In genomic region chr5:10682429-10682746, GRCh38 we compare ENCODE assay signal across 21 cellular contexts.
DNase-seq lines count a peak whose midpoint lies in the region; ATAC-seq and TF ChIP-seq lines count a peak whose summit lies in the region.
"Had no signal": no experiment of that assay in that cellular context is flagged by ENCODE, and none has a peak within 500 bp of the region (broad histone marks: within the 10 kb centered on the region; RNA-seq: fewer than 3 reads in every experiment).

No MANE protein-coding gene starts in this region.

- BruUV-seq in MCF 10A (replicated peaks; lab: Mats Ljungman, UMichigan) (no TSS peak), mammary epithelial cell (replicated peaks; lab: Mats Ljungman, UMichigan) (no TSS peak)

- intact Hi-C loops in MCF 10A (cut with micrococcal nuclease): no loop called here
- intact Hi-C loops in mammary epithelial cell (cut with micrococcal nuclease): no loop called here

- peaks cover 23% of the 10 kb centered on the region for H3K36me3 Mint-ChIP-seq in MCF 10A (ENCODE audit: insufficient read depth, unreplicated experiment)
- peaks cover 29% of the 10 kb centered on the region for H3K36me3 Mint-ChIP-seq in effector memory CD8-positive, alpha-beta T cell (ENCODE audit: insufficient read depth)
- H3K36me3 Mint-ChIP-seq in osteocyte (ENCODE audit: unreplicated experiment): peaks cover 51% of the 10 kb centered on the region
- peaks cover 34% of the 10 kb centered on the region for H3K36me3 Mint-ChIP-seq in neural progenitor cell

- H4K20me1 ChIP-seq in mammary epithelial cell (ENCODE audit: insufficient read depth, low read length) (no peaks in the 10 kb centered on the region), neural progenitor cell (ENCODE audit: low read depth) (no peaks in the 10 kb centered on the region), Karpas-422 (ENCODE audit: insufficient read depth, low read depth, low read length) (no peaks in the 10 kb centered on the region; the same call in 1 of the 2 replicates)

- H3K4me3 ChIP-seq in mammary epithelial cell (replicated peaks in 1 of 3; ENCODE audit: insufficient read depth in 1 of 3, low read depth in 2 of 3, low read length in 3 of 3): no peak overlapping the region
- no peak overlapping the region for H3K4me3 ChIP-seq in neural progenitor cell
- no peak overlapping the region for H3K4me3 ChIP-seq in Karpas-422 (ENCODE audit: low read length)

- H3K27me3 ChIP-seq in mammary epithelial cell (ENCODE audit: insufficient read depth, low read length): no peaks in the 10 kb centered on the region
- no peaks in the 10 kb centered on the region for H3K27me3 ChIP-seq in neural progenitor cell
- H3K27me3 ChIP-seq in Karpas-422 (ENCODE audit: low read length): no peaks in the 10 kb centered on the region

- no peak overlapping the region for H3K27ac ChIP-seq in mammary epithelial cell (ENCODE audit: insufficient read depth, low read depth, low read length)
- no peak overlapping the region for H3K27ac ChIP-seq in neural progenitor cell
- H3K27ac ChIP-seq in Karpas-422 (ENCODE audit: low read length): no peak overlapping the region
- H3K27ac ChIP-seq: C4-2B had no signal

- CTCF ChIA-PET in MCF 10A (lab: Yijun Ruan, JAX): no interaction called here
- CTCF ChIA-PET in mammary epithelial cell (lab: Charles Lee; ENCODE audit: low non-redundant PET): no interaction called here

- in situ Hi-C loops in mammary epithelial cell (cut with MboI; ENCODE audit: low sequenced_read_pairs in 2 of 2): no loop called here

- dilution Hi-C loops in mammary epithelial cell (cut with HindIII; ENCODE audit: low sequenced_read_pairs): no loop called here

- no peaks in the 10 kb centered on the region for H3F3A ChIP-seq in neural progenitor cell (ENCODE audit: low read depth)

- peak overlapping the region; percentile 23 for H3K27ac Mint-ChIP-seq in MCF 10A (ENCODE audit: low read depth, unreplicated experiment)
- H3K27ac Mint-ChIP-seq in effector memory CD8-positive, alpha-beta T cell: peak overlapping the region; percentile 22 to 26
- H3K27ac Mint-ChIP-seq in osteocyte (ENCODE audit: unreplicated experiment): no peak overlapping the region
- H3K27ac Mint-ChIP-seq in neural progenitor cell: no peak overlapping the region
- H3K27ac Mint-ChIP-seq: HFFc6 had no signal

- H3K4me3 Mint-ChIP-seq in MCF 10A (ENCODE audit: unreplicated experiment) (no peak overlapping the region), osteocyte (ENCODE audit: unreplicated experiment) (no peak overlapping the region), neural progenitor cell (no peak overlapping the region)
- H3K4me3 Mint-ChIP-seq in effector memory CD8-positive, alpha-beta T cell: no peak overlapping the region
- H3K4me3 Mint-ChIP-seq: HFFc6 had no signal

- H3K79me2 ChIP-seq in mammary epithelial cell (ENCODE audit: insufficient read depth, low read length) (no peaks in the 10 kb centered on the region), neural progenitor cell (ENCODE audit: low read depth) (no peaks in the 10 kb centered on the region), Karpas-422 (ENCODE audit: low read length) (peaks cover 20% of the 10 kb centered on the region; the same call in 1 of the 2 replicates)

- H3K4me1 Mint-ChIP-seq in MCF 10A (ENCODE audit: insufficient read depth, unreplicated experiment) (no peaks in the 10 kb centered on the region), osteocyte (ENCODE audit: unreplicated experiment) (peaks cover 16% of the 10 kb centered on the region), neural progenitor cell (peaks cover 7% of the 10 kb centered on the region)
- peaks cover 11 to 15% of the 10 kb centered on the region in 2 donors for H3K4me1 Mint-ChIP-seq in effector memory CD8-positive, alpha-beta T cell (ENCODE audit: low read depth in 2 of 2)

- H3K4me1 ChIP-seq in mammary epithelial cell (ENCODE audit: insufficient read depth, low read length) (peaks cover 13% of the 10 kb centered on the region), neural progenitor cell (no peaks in the 10 kb centered on the region), Karpas-422 (ENCODE audit: low read length) (no peaks in the 10 kb centered on the region)

- no peak overlapping the region for H2AFZ ChIP-seq in mammary epithelial cell (ENCODE audit: low read depth, low read length)
- no peak overlapping the region for H2AFZ ChIP-seq in neural progenitor cell (replicated peaks)
- H2AFZ ChIP-seq in Karpas-422 (ENCODE audit: low read length): no peak overlapping the region

- WGBS in mammary epithelial cell (ENCODE audit: low coverage, missing lambda C conversion rate): 92% methylated on average over 2 of the region's 4 CpGs

- no peaks in the 10 kb centered on the region for H3K27me3 Mint-ChIP-seq in MCF 10A (ENCODE audit: insufficient read depth, unreplicated experiment)
- H3K27me3 Mint-ChIP-seq in effector memory CD8-positive, alpha-beta T cell: no peaks in the 10 kb centered on the region
- no peaks in the 10 kb centered on the region for H3K27me3 Mint-ChIP-seq in osteocyte (ENCODE audit: unreplicated experiment)
- no peaks in the 10 kb centered on the region for H3K27me3 Mint-ChIP-seq in neural progenitor cell (ENCODE audit: insufficient read depth, low read depth)

- TF ChIP-seq CTCF in MCF 10A (IDR thresholded peaks at IDR 0.05; ENCODE audit: unreplicated experiment) (no peak), mammary epithelial cell (conservative IDR thresholded peaks at IDR 0.05 in 1 of 2, IDR thresholded peaks at IDR 0.05 in 1 of 2; ENCODE audit: extremely low read depth in 1 of 2, insufficient read depth in 1 of 2, low read depth in 1 of 2, low read length in 2 of 2) (no peak), osteocyte (IDR thresholded peaks at IDR 0.05) (no peak), neural progenitor cell (IDR thresholded peaks at IDR 0.05) (no peak)

- H3K9ac ChIP-seq in mammary epithelial cell (ENCODE audit: insufficient read depth, low read length) (no peak overlapping the region), neural progenitor cell (no peak overlapping the region), Karpas-422 (ENCODE audit: low read length) (no peak overlapping the region)

- POLR2A ChIA-PET in MCF 10A (lab: Yijun Ruan, JAX): no interaction called here

- no peaks in the 10 kb centered on the region for H3K9me3 Mint-ChIP-seq in MCF 10A (ENCODE audit: unreplicated experiment)
- H3K9me3 Mint-ChIP-seq in effector memory CD8-positive, alpha-beta T cell: no peaks in the 10 kb centered on the region
- H3K9me3 Mint-ChIP-seq in osteocyte (ENCODE audit: unreplicated experiment): peaks cover 18% of the 10 kb centered on the region
- peaks cover 12% of the 10 kb centered on the region for H3K9me3 Mint-ChIP-seq in neural progenitor cell

- H3K4me2 ChIP-seq in mammary epithelial cell (ENCODE audit: insufficient read depth, low read depth, low read length) (no peak overlapping the region), neural progenitor cell (no peak overlapping the region), Karpas-422 (ENCODE audit: low read depth, low read length, poor library complexity, severe bottlenecking) (no peak overlapping the region)

- H3K9me3 ChIP-seq in mammary epithelial cell (replicated peaks; ENCODE audit: insufficient read depth, low read length) (no peaks in the 10 kb centered on the region), neural progenitor cell (ENCODE audit: low read depth) (no peaks in the 10 kb centered on the region), Karpas-422 (ENCODE audit: low read length) (no peaks in the 10 kb centered on the region)

- ATAC-seq in effector memory CD8-positive, alpha-beta T cell (replicated peaks): no peak
- ATAC-seq: SK-N-SH treated with all-trans-retinoic acid at 6 μM for 48 hours had no signal

- H3K36me3 ChIP-seq in mammary epithelial cell (ENCODE audit: insufficient read depth, low read length) (peaks cover 4% of the 10 kb centered on the region), neural progenitor cell (no peaks in the 10 kb centered on the region), Karpas-422 (ENCODE audit: insufficient read depth, low read length) (peaks cover 34% of the 10 kb centered on the region)

- H3K9me2 ChIP-seq in Karpas-422 (replicated peaks; ENCODE audit: insufficient read depth, low read length): no peaks in the 10 kb centered on the region

- DNase-seq in MCF 10A (ENCODE audit: unreplicated experiment) (no peak), mammary epithelial cell (no peak), osteocyte (ENCODE audit: extremely low spot score, unreplicated experiment) (peak; percentile 77), NCI-H345 treated with DMSO at 0.1 percent for 48 hours (lab: John Stamatoyannopoulos, UW; ENCODE audit: unreplicated experiment) (no peak), neural progenitor cell (ENCODE audit: low spot score) (no peak), Karpas-422 (no peak)
- DNase-seq in effector memory CD8-positive, alpha-beta T cell: no peak
- DNase-seq: 8988T; DMS53; H7; HFFc6; MM.1S; NCI-H1048; NCI-H1436 treated with DMSO at 0.1 percent for 48 hours; NCI-H1930; NCI-H226; NCI-H524; NCI-H774; NK-92 treated with Interleukin-12 subunit alpha and Interleukin-12 subunit beta, amount 100 ng/mL, for 24 hours had no signal

Comparison
In these comparisons a context has a peak if more than half of its experiments do, and no peak if none do; other contexts are left out.
1. H3K27ac Mint-ChIP-seq: peak in MCF 10A (single experiment) and effector memory CD8-positive, alpha-beta T cell (2 of 2); none in osteocyte (single experiment) and neural progenitor cell (single experiment).